Comparison of ENCODE assay signal across 24 cellular contexts in the genomic region with DNA sequence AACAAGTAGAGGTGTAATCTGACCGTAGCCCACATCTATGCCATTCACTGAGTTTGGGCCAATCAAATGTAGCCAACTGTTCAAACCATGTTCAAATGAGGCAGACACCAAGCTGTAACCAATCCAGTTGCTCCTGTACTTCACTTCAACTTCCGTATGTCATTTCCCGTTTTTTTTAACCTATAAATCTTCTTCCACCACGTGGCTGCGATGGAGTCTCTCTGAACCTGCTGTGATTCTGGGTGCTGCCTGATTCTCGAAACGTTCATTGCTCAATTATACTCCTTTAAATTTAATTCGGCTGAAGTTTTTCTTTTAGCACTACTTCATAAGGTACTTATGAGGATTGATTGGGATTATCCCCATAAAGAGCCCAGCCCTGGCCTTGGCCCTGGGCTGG.
"Had no signal": no experiment of that assay in that cellular context is flagged by ENCODE, and none has a peak within 500 bp of the region (broad histone marks: within the 10 kb centered on the region; RNA-seq: fewer than 3 reads in every experiment).

No MANE protein-coding gene starts in this region.

- H3K36me3 ChIP-seq: esophagus squamous epithelium, gastrocnemius medialis, neutrophil, uterus had no signal

- H3K27ac ChIP-seq: coronary artery, esophagus squamous epithelium, gastrocnemius medialis, neutrophil, uterus had no signal

- H3K4me3 Mint-ChIP-seq: activated CD4-positive, alpha-beta memory T cell treated with anti-CD3 and anti-CD28 coated beads for 36 hours; activated naive CD8-positive, alpha-beta T cell treated with anti-CD3 and anti-CD28 coated beads for 36 hours; activated T-helper 1 cell treated with anti-CD3 and anti-CD28 coated beads, Interleukin-12 subunit alpha, Interleukin-12 subunit beta, Interleukin-2, Interleukin-4 antibody, amounts not matched to agents 30 ng/mL and 10 ng/mL and 1 ng/mL, durations not matched to agents 14 hours and 24 hours and 36 hours; endodermal cell; mesothelial cell of epicardium; nephron; stimulated activated effector memory CD8-positive, alpha-beta T cell treated with anti-CD3 and anti-CD28 coated beads, Interleukin-12 subunit alpha, Interleukin-12 subunit beta, amount 100 ng/mL, for 72 hours; stimulated activated naive CD8-positive, alpha-beta T cell treated with anti-CD3 and anti-CD28 coated beads, Interleukin-15, amount 100 ng/mL, for 72 hours had no signal

- H3K4me1 ChIP-seq: gastrocnemius medialis, uterus had no signal

- H3K36me3 Mint-ChIP-seq: activated CD4-positive, alpha-beta memory T cell treated with anti-CD3 and anti-CD28 coated beads for 36 hours; activated naive CD8-positive, alpha-beta T cell treated with anti-CD3 and anti-CD28 coated beads for 36 hours; stimulated activated effector memory CD8-positive, alpha-beta T cell treated with anti-CD3 and anti-CD28 coated beads, Interleukin-12 subunit alpha, Interleukin-12 subunit beta, amount 100 ng/mL, for 72 hours had no signal

- H3K9me3 ChIP-seq: esophagus squamous epithelium, gastrocnemius medialis, neutrophil, uterus had no signal

- ATAC-seq: gastrocnemius medialis; left ventricle myocardium superior; sciatic nerve; stimulated activated effector memory CD8-positive, alpha-beta T cell treated with anti-CD3 and anti-CD28 coated beads, Interleukin-12 subunit alpha, Interleukin-12 subunit beta, amount 100 ng/mL, for 72 hours; stimulated activated naive CD8-positive, alpha-beta T cell treated with anti-CD3 and anti-CD28 coated beads, Interleukin-15, amount 100 ng/mL, for 72 hours had no signal

- H3K4me1 Mint-ChIP-seq: mesothelial cell of epicardium, nephron had no signal

- H3K4me3 ChIP-seq: coronary artery, esophagus squamous epithelium, gastrocnemius medialis, uterus had no signal

- H3K27me3 Mint-ChIP-seq: activated CD4-positive, alpha-beta memory T cell treated with anti-CD3 and anti-CD28 coated beads for 36 hours; activated naive CD8-positive, alpha-beta T cell treated with anti-CD3 and anti-CD28 coated beads for 36 hours; stimulated activated naive CD8-positive, alpha-beta T cell treated with anti-CD3 and anti-CD28 coated beads, Interleukin-15, amount 100 ng/mL, for 72 hours had no signal

- H3K27me3 ChIP-seq: esophagus squamous epithelium, gastrocnemius medialis, neutrophil, uterus had no signal

- DNase-seq: activated CD4-positive, alpha-beta memory T cell treated with anti-CD3 and anti-CD28 coated beads for 36 hours; activated CD4-positive, alpha-beta T cell treated with anti-CD3 and anti-CD28 coated beads for 48 hours; activated CD4-positive, CD25-positive, alpha-beta regulatory T cell; activated naive CD8-positive, alpha-beta T cell treated with anti-CD3 and anti-CD28 coated beads for 36 hours; endodermal cell; esophagus squamous epithelium; gastrocnemius medialis; hypothalamus; left ventricle myocardium superior; small intestine; stimulated activated CD4-positive, alpha-beta T cell treated with anti-CD3 and anti-CD28 coated beads, Interleukin-2, amount 100 ng/mL, for 24 hours; stimulated activated naive CD8-positive, alpha-beta T cell treated with anti-CD3 and anti-CD28 coated beads, Interleukin-15, amount 100 ng/mL, for 72 hours; T-helper 9 cell; trophoblast cell; uterus had no signal

- H3K27ac Mint-ChIP-seq: activated CD4-positive, alpha-beta memory T cell treated with anti-CD3 and anti-CD28 coated beads for 36 hours; activated naive CD8-positive, alpha-beta T cell treated with anti-CD3 and anti-CD28 coated beads for 36 hours; activated T-helper 1 cell treated with anti-CD3 and anti-CD28 coated beads, Interleukin-12 subunit alpha, Interleukin-12 subunit beta, Interleukin-2, Interleukin-4 antibody, amounts not matched to agents 30 ng/mL and 10 ng/mL and 1 ng/mL, durations not matched to agents 14 hours and 24 hours and 36 hours; endodermal cell; mesothelial cell of epicardium; stimulated activated effector memory CD8-positive, alpha-beta T cell treated with anti-CD3 and anti-CD28 coated beads, Interleukin-12 subunit alpha, Interleukin-12 subunit beta, amount 100 ng/mL, for 72 hours had no signal

- FAIRE-seq: astrocyte, bronchial epithelial cell, small intestine had no signal
